In genomic region chr20:38353298-38353697, GRCh38 we compare ENCODE assay signal across 26 cellular contexts. TPM values are rescaled to one million over a fixed set of nuclear protein-coding genes. Genes with fewer than 3 reads are reported as not detected.
DNase-seq lines count a peak whose midpoint lies in the region; FAIRE-seq and TF ChIP-seq lines count a peak whose summit lies in the region.
"Had no signal": no experiment of that assay in that cellular context is flagged by ENCODE, and none has a peak within 500 bp of the region (broad histone marks: within the 10 kb centered on the region; RNA-seq: fewer than 3 reads in every experiment).

No MANE protein-coding gene starts in this region.

- no peak overlapping the region for H3K27ac ChIP-seq in H9 (ENCODE audit: insufficient read length, low read depth, low read length)
- H3K27ac ChIP-seq: C4-2B, gastroesophageal sphincter, SJSA1, suprapubic skin had no signal

- H3K18ac ChIP-seq in H9 (ENCODE audit: insufficient read length, low read depth, low read length), result no peak overlapping the region

- H3K4me2 ChIP-seq in H9 (ENCODE audit: insufficient read depth, insufficient read length, low read length), result no peak overlapping the region
- H3K4me2 ChIP-seq: smooth muscle cell had no signal

- no peak overlapping the region for H3K23ac ChIP-seq in H9 (ENCODE audit: insufficient read length, low read depth, low read length)

- H2BK5ac ChIP-seq in H9 (ENCODE audit: insufficient read length, low read length), result no peak overlapping the region

- H2AK5ac ChIP-seq in H9 (ENCODE audit: insufficient read length, low read length), result no peak overlapping the region

- H4K91ac ChIP-seq in H9 (ENCODE audit: insufficient read length, low read depth, low read length), result no peak overlapping the region

- no CpG with 5 or more reads among the region's 6 CpGs for WGBS in H9 (ENCODE audit: extremely low coverage, insufficient read length, low lambda C conversion rate)

- H3K4me1 Mint-ChIP-seq in H9, result peaks cover 38 to 50% of the 10 kb centered on the region in 2 experiments
- no peaks in the 10 kb centered on the region for H3K4me1 Mint-ChIP-seq in activated naive CD4-positive, alpha-beta T cell treated with anti-CD3 and anti-CD28 coated beads for 36 hours (ENCODE audit: low read depth)

- H3T11ph ChIP-seq in H9 (ENCODE audit: low read length), result no peak overlapping the region

- no peak overlapping the region for H2BK12ac ChIP-seq in H9 (ENCODE audit: insufficient read length, low read depth, low read length)

- no peaks in the 10 kb centered on the region for H4K20me1 ChIP-seq in H9 (ENCODE audit: control insufficient read depth, insufficient read depth, insufficient read length)

- CTCF ChIA-PET in activated naive CD4-positive, alpha-beta T cell treated with anti-CD3 and anti-CD28 coated beads for 36 hours (lab: Charles Lee), result interaction anchor here (0.6 to 1.9 kb wide), 4 partner anchors 76 to 709 kb away, joined by 3 to 8 read pairs (median 3); no protein-coding TSS in a partner anchor

- H3K4me1 ChIP-seq in H9 (ENCODE audit: insufficient read depth, low read length), result peaks cover 7% of the 10 kb centered on the region; the same call in 1 of the 2 replicates
- H3K4me1 ChIP-seq: gastroesophageal sphincter, SJSA1, suprapubic skin had no signal

- H3K4me3 Mint-ChIP-seq in H9, result peak overlapping the region; percentile 3 to 21; a peak in 3 of 5 replicates
- no peak overlapping the region for H3K4me3 Mint-ChIP-seq in activated naive CD4-positive, alpha-beta T cell treated with anti-CD3 and anti-CD28 coated beads for 36 hours
- H3K4me3 Mint-ChIP-seq: activated T-cell treated with anti-CD3 and anti-CD28 coated beads, Interleukin-2, amount 50 U/mL, for 4 hours; memory B cell; T-cell had no signal

- no peaks in the 10 kb centered on the region for H3K9me3 Mint-ChIP-seq in H9
- H3K9me3 Mint-ChIP-seq in activated naive CD4-positive, alpha-beta T cell treated with anti-CD3 and anti-CD28 coated beads for 36 hours, result no peaks in the 10 kb centered on the region
- H3K9me3 Mint-ChIP-seq: activated T-cell treated with anti-CD3 and anti-CD28 coated beads, Interleukin-2, amount 50 U/mL, for 4 hours; memory B cell; T-cell had no signal

- H3K27ac Mint-ChIP-seq in H9, result peak overlapping the region in 2 of 3 experiments; percentile 55 to 76; a peak in 5 of 7 replicates
- H3K27ac Mint-ChIP-seq in activated naive CD4-positive, alpha-beta T cell treated with anti-CD3 and anti-CD28 coated beads for 36 hours, result no peak overlapping the region
- H3K27ac Mint-ChIP-seq: memory B cell, T-cell had no signal

- intact Hi-C loops in activated naive CD4-positive, alpha-beta T cell treated with anti-CD3 and anti-CD28 coated beads for 36 hours (cut with micrococcal nuclease), result no loop called here

- H3K14ac ChIP-seq in H9 (ENCODE audit: insufficient read depth, low read length), result no peak overlapping the region

- H4K8ac ChIP-seq in H9 (replicated peaks; ENCODE audit: insufficient read length, low read depth, low read length), result no peak overlapping the region

- H2BK15ac ChIP-seq in H9 (ENCODE audit: low read depth, low read length), result no peak overlapping the region

- H3K79me1 ChIP-seq in H9 (ENCODE audit: insufficient read depth, low read depth, low read length, poor library complexity, severe bottlenecking), result no peaks in the 10 kb centered on the region

- no peaks in the 10 kb centered on the region for H3K9me3 ChIP-seq in H9 (ENCODE audit: control insufficient read depth, low read depth, low read length)
- H3K9me3 ChIP-seq: gastroesophageal sphincter, SJSA1, suprapubic skin had no signal

- no peak overlapping the region for H2BK20ac ChIP-seq in H9 (ENCODE audit: low read depth, low read length, poor library complexity, severe bottlenecking)

- H2AFZ ChIP-seq in H9 (ENCODE audit: low read length), result no peak overlapping the region

- no peak for FAIRE-seq in D721Med (lab: Jason Lieb, UNC)
- FAIRE-seq: GM19239 had no signal

- H3K9ac ChIP-seq in H9 (ENCODE audit: extremely low read depth, insufficient read length, low read length), result no peak overlapping the region

- H3K27me3 Mint-ChIP-seq in H9 (ENCODE audit: low read depth), result no peaks in the 10 kb centered on the region; the same call in 1 of the 2 replicates
- H3K27me3 Mint-ChIP-seq in activated naive CD4-positive, alpha-beta T cell treated with anti-CD3 and anti-CD28 coated beads for 36 hours (ENCODE audit: low read depth), result no peaks in the 10 kb centered on the region

- H3K79me2 ChIP-seq in H9 (ENCODE audit: insufficient read depth, low read length), result no peaks in the 10 kb centered on the region

- no peaks in the 10 kb centered on the region for H3K36me3 Mint-ChIP-seq in H9 (ENCODE audit: insufficient read depth in 1 of 3, low read depth in 3 of 3)
- no peaks in the 10 kb centered on the region for H3K36me3 Mint-ChIP-seq in activated naive CD4-positive, alpha-beta T cell treated with anti-CD3 and anti-CD28 coated beads for 36 hours (ENCODE audit: low read depth)
- H3K36me3 Mint-ChIP-seq: memory B cell, T-cell had no signal

- no peaks in the 10 kb centered on the region for H3K23me2 ChIP-seq in H9 (ENCODE audit: insufficient read length, low read depth, low read length, poor library complexity, severe bottlenecking)

- no peak overlapping the region for H4K5ac ChIP-seq in H9 (ENCODE audit: insufficient read length, low read depth, low read length)

- no peak overlapping the region for H3K4ac ChIP-seq in H9 (ENCODE audit: low read depth, low read length)

- no peaks in the 10 kb centered on the region for H3K27me3 ChIP-seq in H9 (ENCODE audit: insufficient read depth, low read length)
- H3K27me3 ChIP-seq: gastroesophageal sphincter, SJSA1, suprapubic skin had no signal

- no peak overlapping the region for H3K56ac ChIP-seq in H9 (ENCODE audit: insufficient read length, low read depth, low read length)

- TF ChIP-seq CTCF in H9 (conservative IDR thresholded peaks at IDR 0.05), result no peak
- TF ChIP-seq CTCF in D721Med (IDR thresholded peaks at IDR 0.05; ENCODE audit: insufficient read depth, missing control alignments), result no peak

- DNase-seq in H9, result no peak
- DNase-seq in OCI-M1 (lab: John Stamatoyannopoulos, UW), result peak; percentile 3
- DNase-seq in glomerular visceral epithelial cell (ENCODE audit: extremely low spot score), result peak; percentile 29
- DNase-seq in renal cortical epithelial cell (ENCODE audit: low read depth), result peak; percentile 77
- DNase-seq in activated naive CD4-positive, alpha-beta T cell treated with anti-CD3 and anti-CD28 coated beads for 36 hours, result no peak
- no peak for DNase-seq in activated CD8-positive, alpha-beta memory T cell treated with anti-CD3 and anti-CD28 coated beads, Interleukin-2, amount 50 U/mL, for 4 hours
- no peak for DNase-seq in D721Med (ENCODE audit: insufficient read length, low spot score)
- DNase-seq: activated CD4-positive, alpha-beta T cell treated with anti-CD3 and anti-CD28 coated beads for 1 hour; activated naive CD4-positive, alpha-beta T cell; activated T-cell treated with anti-CD3 and anti-CD28 coated beads, Interleukin-2, amount 50 U/mL, for 4 hours; effector CD8-positive, alpha-beta T cell; NCI-H1694; NCI-H2171 treated with DMSO at 0.1 percent for 48 hours; NCI-H524 treated with DMSO at 0.1 percent for 48 hours; NK-92 treated with Interleukin-12 subunit alpha and Interleukin-12 subunit beta, amount 100 ng/mL, for 24 hours; T-cell had no signal

- H2BK120ac ChIP-seq in H9 (ENCODE audit: low read depth, low read length, poor library complexity, severe bottlenecking), result no peak overlapping the region

RNA-seq across cellular contexts. Expression of gene LBP, which starts 7.0 kb away (rescaled TPM):
- total RNA-seq in H9 (2021) (0.35 and 0.52 TPM in 2 replicates), renal cortical epithelial cell (0.35 and 12.6 TPM in 2 replicates)
- not detected for total RNA-seq in activated naive CD4-positive, alpha-beta T cell treated with anti-CD3 and anti-CD28 coated beads for 36 hours
- total RNA-seq: activated CD8-positive, alpha-beta memory T cell treated with anti-CD3 and anti-CD28 coated beads for 36 hours; SJSA1; smooth muscle cell; urinary bladder had no signal

RNA-seq across cellular contexts. Expression of gene BPI, which starts 49.3 kb away (rescaled TPM):
- not detected in 2 replicates for total RNA-seq in H9 (2021)
- not detected in 2 replicates for total RNA-seq in renal cortical epithelial cell
- not detected for total RNA-seq in activated naive CD4-positive, alpha-beta T cell treated with anti-CD3 and anti-CD28 coated beads for 36 hours
- total RNA-seq: activated CD8-positive, alpha-beta memory T cell treated with anti-CD3 and anti-CD28 coated beads for 36 hours; activated T-cell treated with anti-CD3 and anti-CD28 coated beads, Interleukin-2, amount 50 U/mL, for 4 hours; pulmonary artery endothelial cell; smooth muscle cell; suprapubic skin; T-cell had no signal

Comparison
In these comparisons a context has a peak if more than half of its experiments do, and no peak if none do; other contexts are left out.
1. DNase-seq: peak in OCI-M1 (single experiment), glomerular visceral epithelial cell (single experiment) and renal cortical epithelial cell (single experiment); none in H9 (single experiment), activated naive CD4-positive, alpha-beta T cell treated with anti-CD3 and anti-CD28 coated beads for 36 hours (single experiment), activated CD8-positive, alpha-beta memory T cell treated with anti-CD3 and anti-CD28 coated beads, Interleukin-2, amount 50 U/mL, for 4 hours (single experiment) and D721Med (single experiment).